ENCODE assay signal across 10 cellular contexts in genomic region chr17:47280072-47280811, GRCh38. TPM values are rescaled to one million over a fixed set of nuclear protein-coding genes. Genes with fewer than 3 reads are reported as not detected.
A peak's percentile ranks its signal among the peaks of the same experiment; 100 is the strongest.
DNase-seq lines count a peak whose midpoint lies in the region; ATAC-seq and TF ChIP-seq lines count a peak whose summit lies in the region.
"Had no signal": no experiment of that assay in that cellular context is flagged by ENCODE, and none has a peak within 500 bp of the region (broad histone marks: within the 10 kb centered on the region; RNA-seq: fewer than 3 reads in every experiment).

No MANE protein-coding gene starts in this region.

- H3K9me3 ChIP-seq in muscle layer of duodenum (ENCODE audit: control insufficient read depth in 1 of 2, low read length in 2 of 2) (no peaks in the 10 kb centered on the region), aorta (ENCODE audit: control insufficient read depth, low read length) (no peaks in the 10 kb centered on the region)

- H3K4me1 ChIP-seq in muscle layer of duodenum (ENCODE audit: control insufficient read depth in 1 of 2, insufficient read depth in 2 of 2, low read length in 2 of 2): peaks cover 30 to 49% of the 10 kb centered on the region in 2 donors
- peaks cover 5 to 15% of the 10 kb centered on the region in 2 donors for H3K4me1 ChIP-seq in aorta (ENCODE audit: control insufficient read depth in 1 of 2, insufficient read depth in 2 of 2, low read length in 2 of 2)

- H3K27me3 ChIP-seq in muscle layer of duodenum (ENCODE audit: low read depth, low read length) (no peaks in the 10 kb centered on the region), aorta (ENCODE audit: control insufficient read depth in 1 of 2, insufficient read depth in 2 of 2, low read length in 1 of 2) (no peaks in the 10 kb centered on the region)

- H3K4me3 ChIP-seq in muscle layer of duodenum (ENCODE audit: low read depth in 1 of 2, low read length in 2 of 2) (peak overlapping the region in 1 of 2 donors; percentile 14), aorta (ENCODE audit: low read length in 2 of 2) (no peak overlapping the region)

- intact Hi-C loops in Right ventricle myocardium inferior (cut with DNase I): no loop called here
- intact Hi-C loops in Right ventricle myocardium superior (cut with DNase I): no loop called here
- intact Hi-C loops in aorta (cut with DNase I): no loop called here

- DNase-seq in Right ventricle myocardium inferior (ENCODE audit: missing footprints) (peak; percentile 73), Right ventricle myocardium superior (no peak), aorta (peak in 1 of 2 donors; percentile 79), NCI-H1694 (lab: John Stamatoyannopoulos, UW) (no peak), SHP77 (lab: John Stamatoyannopoulos, UW) (no peak), GM10266 (ENCODE audit: extremely low spot score) (no peak)
- DNase-seq: activated gamma-delta T cell treated with Interleukin-2 at 50 U/mL for 16 hours, NCI-H187 treated with DMSO at 0.1 percent for 48 hours had no signal

- no peak for TF ChIP-seq CTCF in GM10266 (IDR thresholded peaks at IDR 0.05; ENCODE audit: control insufficient read depth, insufficient read depth, low read depth, missing control alignments)

- H3K36me3 ChIP-seq in muscle layer of duodenum (ENCODE audit: control insufficient read depth in 1 of 2, insufficient read depth in 2 of 2, low read length in 2 of 2): peaks cover 8 to 9% of the 10 kb centered on the region in 2 donors
- H3K36me3 ChIP-seq in aorta (ENCODE audit: control insufficient read depth in 1 of 2, insufficient read depth in 2 of 2, low read length in 1 of 2): peaks cover under 1 to 4% of the 10 kb centered on the region in 2 donors

- H3K27ac ChIP-seq in cingulate gyrus (ENCODE audit: low read depth, low read length) (peak overlapping the region; percentile 2), muscle layer of duodenum (ENCODE audit: low read length) (peak overlapping the region; percentile 79), aorta (ENCODE audit: low read depth in 1 of 2, low read length in 2 of 2) (peak overlapping the region; percentile 91 to 100)

- ATAC-seq in Right ventricle myocardium inferior (no peak), Right ventricle myocardium superior (ENCODE audit: poor library complexity) (no peak), aorta (ENCODE audit: low FRiP score) (no peak)

- WGBS in aorta, 2 donors: 77 to 81% methylated on average over 14 of the region's 14 CpGs

RNA-seq across cellular contexts. Expression of gene ITGB3, which starts 26.6 kb away (rescaled TPM):
- 3.8 TPM for total RNA-seq in Right ventricle myocardium inferior
- 2.7 TPM for total RNA-seq in Right ventricle myocardium superior
- 100 to 1,000 TPM in 1 of 2 donors, 10 to 100 TPM in 1; 79.5 to 210 TPM for total RNA-seq in aorta
- 10 to 100 TPM; 14.4 to 21.2 TPM for polyA plus RNA-seq in aorta

RNA-seq across cellular contexts. Expression of gene EFCAB13, which starts 43.5 kb away (rescaled TPM):
- total RNA-seq in Right ventricle myocardium inferior (2.0 TPM), Right ventricle myocardium superior (3.0 TPM), aorta (10 to 100 TPM; 28.1 to 34.2 TPM)
- polyA plus RNA-seq in aorta: 1 to 10 TPM; 1.4 to 6.3 TPM

Comparison
In these comparisons a context has a peak if more than half of its experiments do, and no peak if none do; other contexts are left out.
1. H3K27ac ChIP-seq: peak in every context shown above with its lines; median percentile 96 in aorta; 79 in muscle layer of duodenum; 2 in cingulate gyrus.
2. RNA of gene ITGB3, which starts 26.6 kb away (total RNA-seq): 79.5 to 210 TPM in aorta; 3.8 TPM in Right ventricle myocardium inferior (single experiment) and 2.7 TPM in Right ventricle myocardium superior (single experiment); every median in the first group is over 10 times any median in the second.